In genomic region chr3:52710512-52710911, GRCh38 we compare ENCODE assay signal across 1 cellular context.
TF ChIP-seq lines count a peak whose summit lies in the region.

No MANE protein-coding gene starts in this region.

TF ChIP-seq in GM12878, 131 proteins besides CTCF, POLR2A, EP300 and RAD21 (continued from another document):
- no peak for TF ChIP-seq E2F4 (IDR thresholded peaks at IDR 0.05; ENCODE audit: low read depth, low read length)
- TF ChIP-seq FOXM1 (IDR thresholded peaks at IDR 0.05; ENCODE audit: low read depth, low read length), result no peak; the same call in 1 of the 2 replicates
- no peak for TF ChIP-seq E4F1 (IDR thresholded peaks at IDR 0.05; ENCODE audit: borderline replicate concordance, partially characterized antibody)
